ENCODE assay signal across 11 cellular contexts in genomic region chr15:99361541-99362185, GRCh38.
DNase-seq lines count a peak whose midpoint lies in the region; ATAC-seq, FAIRE-seq and TF ChIP-seq lines count a peak whose summit lies in the region.
"Had no signal": no experiment of that assay in that cellular context is flagged by ENCODE, and none has a peak within 500 bp of the region (broad histone marks: within the 10 kb centered on the region; RNA-seq: fewer than 3 reads in every experiment).

No MANE protein-coding gene starts in this region.

- intact Hi-C loops in K562 (cut with micrococcal nuclease) (no loop called here), HepG2 (cut with micrococcal nuclease; ENCODE audit: unreplicated experiment) (loop anchor here (5.0 kb wide), 1 partner anchor 74 kb away; no protein-coding TSS in a partner anchor)

- H2AFZ ChIP-seq in K562 (ENCODE audit: low read depth, low read length) (peak overlapping the region; percentile 47), HepG2 (ENCODE audit: low read length) (no peak overlapping the region)

- FAIRE-seq in K562 (lab: Jason Lieb, UNC) (peak; percentile 68), HepG2 (lab: Jason Lieb, UNC) (no peak)
- FAIRE-seq: GM12891 had no signal

- no peak for TF ChIP-seq POLR2A in K562 (conservative IDR thresholded peaks at IDR 0.05)
- no peak for TF ChIP-seq POLR2A in HepG2 (IDR thresholded peaks at IDR 0.05; ENCODE audit: insufficient read depth in 1 of 2, low read depth in 2 of 2, low read length in 2 of 2)

- H3K27me3 ChIP-seq in K562 (ENCODE audit: control insufficient read depth in 2 of 2, insufficient read depth in 2 of 2, low read length in 2 of 2) (no peaks in the 10 kb centered on the region), HepG2 (ENCODE audit: control insufficient read depth in 1 of 2, insufficient read depth in 2 of 2, low read length in 2 of 2) (no peaks in the 10 kb centered on the region)

- H3K36me3 ChIP-seq in K562 (ENCODE audit: control insufficient read depth, insufficient read depth, low read length) (no peaks in the 10 kb centered on the region), HepG2 (replicated peaks in 1 of 2; ENCODE audit: control insufficient read depth in 1 of 2, insufficient read depth in 2 of 2, low read length in 2 of 2) (no peaks in the 10 kb centered on the region; a peak in 1 of 5 replicates)

- H4K20me1 ChIP-seq in K562 (replicated peaks; ENCODE audit: control insufficient read depth, insufficient read depth, low read length) (no peaks in the 10 kb centered on the region), HepG2 (ENCODE audit: insufficient read depth, low read length) (no peaks in the 10 kb centered on the region)

- H3K27ac ChIP-seq in C4-2B (no peak overlapping the region), K562 (ENCODE audit: extremely low read depth, low read depth, low read length) (no peak overlapping the region), HepG2 (ENCODE audit: extremely low read length, insufficient read depth, low read length) (no peak overlapping the region)

- POLR2A ChIA-PET in K562 (lab: Yijun Ruan, JAX), result interaction anchor here (0.7 to 0.9 kb wide), 2 partner anchors 10 to 13 kb away, joined by 3 read pairs; no protein-coding TSS in a partner anchor
- POLR2A ChIA-PET in HepG2 (lab: Yijun Ruan, JAX), result no interaction called here

- H3K4me1 ChIP-seq in K562 (replicated peaks in 1 of 2; ENCODE audit: control insufficient read depth in 2 of 2, insufficient read depth in 2 of 2, low read length in 2 of 2) (no peaks in the 10 kb centered on the region), HepG2 (ENCODE audit: insufficient read depth, low read length) (no peaks in the 10 kb centered on the region)

- in situ Hi-C loops in K562 (cut with MboI), result no loop called here
- in situ Hi-C loops in HepG2 (cut with HindIII; ENCODE audit: extremely low pct_ligation_motif_present, low pct_unique_long_range_greater_than_20kb), result no loop called here

- peak in 1 of 2 experiments; percentile 30; a peak in 2 of 4 replicates for TF ChIP-seq RAD21 in K562 (CRISPR knock-in tag; conservative IDR thresholded peaks at IDR 0.05 in 1 of 2, IDR thresholded peaks at IDR 0.05 in 1 of 2)
- no peak for TF ChIP-seq RAD21 in HepG2 (CRISPR knock-in tag; IDR thresholded peaks at IDR 0.05)

- no peak overlapping the region for H3K9ac ChIP-seq in K562 (ENCODE audit: insufficient read depth in 1 of 2, low read depth in 2 of 2, low read length in 2 of 2)
- H3K9ac ChIP-seq in HepG2 (ENCODE audit: insufficient read depth, low read depth, low read length), result no peak overlapping the region

- DNase-seq in HCEC 1CT, result peak; percentile 44
- peak in 3 of 4 experiments; percentile 12 to 22 (median 16) for DNase-seq in K562 (ENCODE audit: extremely low read depth in 1 of 4, low spot score in 3 of 4)
- no peak for DNase-seq in HepG2 (ENCODE audit: low spot score)
- DNase-seq in stimulated activated CD4-positive, alpha-beta T cell treated with anti-CD3 and anti-CD28 coated beads, Interleukin-1b, Interleukin-23, amount 100 ng/mL, for 48 hours, result no peak
- DNase-seq in SHP77 (lab: John Stamatoyannopoulos, UW), result no peak
- DNase-seq in 8988T, result no peak
- DNase-seq in Ammon's horn (ENCODE audit: low spot score), result no peak
- DNase-seq: T1000 had no signal

- peak; percentile 82 for TF ChIP-seq CTCF in C4-2B (conservative IDR thresholded peaks at IDR 0.05)
- peak; percentile 19 to 56 (median 43); a peak in 5 of 6 replicates for TF ChIP-seq CTCF in K562 (IDR thresholded peaks at IDR 0.05 in 2 of 3, conservative IDR thresholded peaks at IDR 0.05 in 1 of 3; ENCODE audit: insufficient read depth in 2 of 3, low read depth in 1 of 3, low read length in 3 of 3)
- TF ChIP-seq CTCF in HepG2 (CRISPR knock-in tag; IDR thresholded peaks at IDR 0.05), result peak; percentile 34

- H3K4me3 ChIP-seq in K562, result no peak overlapping the region
- H3K4me3 ChIP-seq in HepG2 (replicated peaks in 1 of 3; ENCODE audit: insufficient read depth in 1 of 3, low read depth in 2 of 3, low read length in 3 of 3), result no peak overlapping the region

- no peaks in the 10 kb centered on the region for H3K9me3 ChIP-seq in K562 (replicated peaks; ENCODE audit: control insufficient read depth, insufficient read depth, low read depth, low read length)
- H3K9me3 ChIP-seq in HepG2 (ENCODE audit: low read length), result no peaks in the 10 kb centered on the region

- H3K79me2 ChIP-seq in K562 (ENCODE audit: control insufficient read depth, insufficient read depth, low read length), result no peaks in the 10 kb centered on the region
- H3K79me2 ChIP-seq in HepG2 (ENCODE audit: insufficient read depth, low read length), result no peaks in the 10 kb centered on the region

- H3K4me2 ChIP-seq in K562 (ENCODE audit: insufficient read depth, low read length), result no peak overlapping the region
- no peak overlapping the region for H3K4me2 ChIP-seq in HepG2 (ENCODE audit: low read depth, low read length)

- TF ChIP-seq EP300 in K562 (IDR thresholded peaks at IDR 0.05; ENCODE audit: low read length), result no peak
- TF ChIP-seq EP300 in HepG2 (IDR thresholded peaks at IDR 0.05; ENCODE audit: low read depth in 2 of 2, low read length in 2 of 2), result no peak
- no peak for TF ChIP-seq EP300 in HepG2 (CRISPR knock-in tag; IDR thresholded peaks at IDR 0.05; ENCODE audit: borderline replicate concordance)

- CTCF ChIA-PET in K562 (lab: Yijun Ruan, JAX; ENCODE audit: low intra/inter-chr PET ratio) (no interaction called here), HepG2 (lab: Yijun Ruan, JAX; ENCODE audit: low intra/inter-chr PET ratio, low total read pairs) (no interaction called here)

- BruUV-seq in K562 (replicated peaks; lab: Mats Ljungman, UMichigan), result no TSS peak
- BruUV-seq in HepG2 (replicated peaks; lab: Mats Ljungman, UMichigan), result no TSS peak

- H3K9me1 ChIP-seq in K562 (ENCODE audit: control insufficient read depth, insufficient read depth, low read length), result no peaks in the 10 kb centered on the region

- 26% methylated on average over 13 of the region's 13 CpGs for WGBS in K562 (ENCODE audit: insufficient coverage, low coverage, missing lambda C conversion rate)
- 93% methylated on average over 13 of the region's 13 CpGs for WGBS in HepG2 (ENCODE audit: low lambda C conversion rate)

- ATAC-seq in K562, result no peak
- no peak for ATAC-seq in HepG2
- ATAC-seq: activated naive CD4-positive, alpha-beta T cell treated with anti-CD3 and anti-CD28 coated beads, Interleukin-2, amount 50 U/mL, for 72 hours had no signal

TF ChIP-seq in K562, 482 proteins besides CTCF, POLR2A, EP300 and RAD21 (continues in another document):
- TF ChIP-seq BCLAF1 (IDR thresholded peaks at IDR 0.05; ENCODE audit: borderline replicate concordance in 1 of 2, control insufficient read depth in 1 of 2, low read depth in 2 of 2, low read length in 1 of 2) (no peak), SRSF9 (IDR thresholded peaks at IDR 0.05; ENCODE audit: borderline replicate concordance, low read depth, low read length) (no peak)

TF ChIP-seq in HepG2, 621 proteins besides CTCF, POLR2A, EP300 and RAD21:
- TF ChIP-seq CENPT (CRISPR knock-in tag; IDR thresholded peaks at IDR 0.05; ENCODE audit: low read depth) (no peak), HOXA5 (CRISPR knock-in tag; IDR thresholded peaks at IDR 0.05) (no peak), AFF4 (CRISPR knock-in tag; IDR thresholded peaks at IDR 0.05) (no peak), ZZZ3 (CRISPR knock-in tag; IDR thresholded peaks at IDR 0.05; ENCODE audit: borderline replicate concordance) (no peak), REL (CRISPR knock-in tag; conservative IDR thresholded peaks at IDR 0.05) (no peak), RBFOX2 (IDR thresholded peaks at IDR 0.05; ENCODE audit: low read depth, low read length) (no peak), ZFYVE20 (CRISPR knock-in tag; IDR thresholded peaks at IDR 0.05; ENCODE audit: borderline replicate concordance, low read depth) (no peak), TRIM24 (CRISPR knock-in tag; IDR thresholded peaks at IDR 0.05) (no peak), ARNTL (CRISPR knock-in tag; IDR thresholded peaks at IDR 0.05) (no peak), HMG20A (CRISPR knock-in tag; IDR thresholded peaks at IDR 0.05; ENCODE audit: borderline replicate concordance) (no peak), HOXA7 (CRISPR knock-in tag; IDR thresholded peaks at IDR 0.05) (no peak)

Comparison
In these comparisons a context has a peak if more than half of its experiments do, and no peak if none do; other contexts are left out.
1. DNase-seq: peak in HCEC 1CT (single experiment) and K562 (3 of 4); none in HepG2 (single experiment), stimulated activated CD4-positive, alpha-beta T cell treated with anti-CD3 and anti-CD28 coated beads, Interleukin-1b, Interleukin-23, amount 100 ng/mL, for 48 hours (single experiment), SHP77 (0 of 2), 8988T (single experiment) and Ammon's horn (single experiment).
2. Peak in every context shown above with its lines, with median percentiles within 50 percentile points of each other: CTCF ChIP-seq.